ENCODE assay signal across 24 cellular contexts in genomic region chr15:73750441-73750840, GRCh38. TPM values are rescaled to one million over a fixed set of nuclear protein-coding genes. Genes with fewer than 3 reads are reported as not detected.
"Had no signal": no experiment of that assay in that cellular context is flagged by ENCODE, and none has a peak within 500 bp of the region (broad histone marks: within the 10 kb centered on the region; RNA-seq: fewer than 3 reads in every experiment).

No MANE protein-coding gene starts in this region.

- H3K27me3 ChIP-seq: ovary, right lobe of liver had no signal

- H3K36me3 ChIP-seq: adrenal gland, ovary, right lobe of liver, stomach, suprapubic skin, tibial nerve had no signal

- ATAC-seq: left cardiac atrium; mucosa of descending colon; right lobe of liver; stimulated activated effector memory CD8-positive, alpha-beta T cell treated with anti-CD3 and anti-CD28 coated beads, Interleukin-12 subunit alpha, Interleukin-12 subunit beta, amount 100 ng/mL, for 72 hours had no signal

- DNase-seq: activated CD4-positive, alpha-beta T cell treated with anti-CD3 and anti-CD28 coated beads for 1 hour; activated CD8-positive, alpha-beta memory T cell treated with anti-CD3 and anti-CD28 coated beads for 24 hours; activated CD8-positive, alpha-beta memory T cell treated with anti-CD3 and anti-CD28 coated beads, Interleukin-2, amount 50 U/mL, for 4 hours; activated naive CD4-positive, alpha-beta T cell; activated T-cell treated with anti-CD3 and anti-CD28 coated beads, Interleukin-2, amount 50 U/mL, for 24 hours; adrenal gland; cortex of kidney; heart right ventricle; islet precursor cell; left cardiac atrium; mucosa of descending colon; right lobe of liver; stimulated activated CD4-positive, alpha-beta T cell treated with anti-CD3 and anti-CD28 coated beads, Interleukin-2, amount 100 ng/mL, for 24 hours; stomach; T-helper 2 cell had no signal

- H3K36me3 Mint-ChIP-seq: activated naive CD8-positive, alpha-beta T cell; memory B cell; stimulated activated effector memory CD8-positive, alpha-beta T cell treated with anti-CD3 and anti-CD28 coated beads, Interleukin-12 subunit alpha, Interleukin-12 subunit beta, amount 100 ng/mL, for 72 hours had no signal

- H3K4me3 ChIP-seq: adrenal gland, mucosa of descending colon, ovary, right lobe of liver, skin epidermis, tibial nerve had no signal

- H3K4me1 Mint-ChIP-seq: memory B cell; stimulated activated effector memory CD8-positive, alpha-beta T cell treated with anti-CD3 and anti-CD28 coated beads, Interleukin-12 subunit alpha, Interleukin-12 subunit beta, amount 100 ng/mL, for 72 hours had no signal

- H3K27ac ChIP-seq: adrenal gland, heart right ventricle, ovary, right lobe of liver, skin epidermis, stomach, suprapubic skin, tibial nerve, VCaP had no signal

- H3K9me3 Mint-ChIP-seq: activated T-cell treated with anti-CD3 and anti-CD28 coated beads, Interleukin-2, amount 50 U/mL, for 24 hours; activated T-helper 2 cell treated with anti-CD3 and anti-CD28 coated beads, Interferon-gamma antibody, Interleukin-2, Interleukin-4, amounts not matched to agents 10 μg/mL and 5 μg/mL and 100 μg/mL, durations not matched to agents 14 hours and 24 hours and 36 hours; memory B cell; stimulated activated effector memory CD8-positive, alpha-beta T cell treated with anti-CD3 and anti-CD28 coated beads, Interleukin-12 subunit alpha, Interleukin-12 subunit beta, amount 100 ng/mL, for 72 hours had no signal

- H3K4me3 Mint-ChIP-seq: activated naive CD8-positive, alpha-beta T cell; activated T-cell treated with anti-CD3 and anti-CD28 coated beads, Interleukin-2, amount 50 U/mL, for 24 hours; memory B cell; stimulated activated effector memory CD8-positive, alpha-beta T cell treated with anti-CD3 and anti-CD28 coated beads, Interleukin-12 subunit alpha, Interleukin-12 subunit beta, amount 100 ng/mL, for 72 hours had no signal

- H3K27ac Mint-ChIP-seq: activated naive CD8-positive, alpha-beta T cell; activated T-cell treated with anti-CD3 and anti-CD28 coated beads, Interleukin-2, amount 50 U/mL, for 24 hours; activated T-helper 2 cell treated with anti-CD3 and anti-CD28 coated beads, Interferon-gamma antibody, Interleukin-2, Interleukin-4, amounts not matched to agents 10 μg/mL and 5 μg/mL and 100 μg/mL, durations not matched to agents 14 hours and 24 hours and 36 hours; memory B cell; stimulated activated effector memory CD8-positive, alpha-beta T cell treated with anti-CD3 and anti-CD28 coated beads, Interleukin-12 subunit alpha, Interleukin-12 subunit beta, amount 100 ng/mL, for 72 hours had no signal

RNA-seq across cellular contexts. Expression of gene INSYN1, which starts 2.7 kb away (rescaled TPM):
- total RNA-seq: activated T-helper 2 cell treated with anti-CD3 and anti-CD28 coated beads, Interferon-gamma antibody, Interleukin-2, Interleukin-4, amounts not matched to agents 10 μg/mL and 5 μg/mL and 100 μg/mL, durations not matched to agents 14 hours and 24 hours and 36 hours had no signal
